ENCODE assay signal across 26 cellular contexts in genomic region chr20:39588148-39588757, GRCh38.
DNase-seq lines count a peak whose midpoint lies in the region; ATAC-seq and TF ChIP-seq lines count a peak whose summit lies in the region.
"Had no signal": no experiment of that assay in that cellular context is flagged by ENCODE, and none has a peak within 500 bp of the region (broad histone marks: within the 10 kb centered on the region; RNA-seq: fewer than 3 reads in every experiment).

No MANE protein-coding gene starts in this region.

- WGBS in SK-N-SH (ENCODE audit: low lambda C conversion rate), result 9% methylated on average over 5 of the region's 5 CpGs

- ATAC-seq in upper lobe of right lung, result peak; percentile 65
- ATAC-seq: activated CD4-positive, alpha-beta T cell treated with anti-CD3 and anti-CD28 coated beads for 36 hours; activated CD8-positive, alpha-beta T cell treated with anti-CD3 and anti-CD28 coated beads for 36 hours; body of pancreas had no signal

- TF ChIP-seq EP300 in SK-N-SH (IDR thresholded peaks at IDR 0.05; ENCODE audit: borderline replicate concordance in 1 of 2, low read depth in 1 of 2, low read length in 1 of 2), result no peak

- H3K27ac ChIP-seq in upper lobe of right lung, result no peak overlapping the region
- no peak overlapping the region for H3K27ac ChIP-seq in SK-N-SH (ENCODE audit: low read depth in 2 of 2, low read length in 1 of 2)
- H3K27ac ChIP-seq: body of pancreas, epithelial cell of prostate, GM23248, ovary, skin epidermis, suprapubic skin had no signal

- no peak overlapping the region for H3K4me2 ChIP-seq in SK-N-SH

- H3K36me3 ChIP-seq in upper lobe of right lung (no peaks in the 10 kb centered on the region), SK-N-SH (replicated peaks in 1 of 2; ENCODE audit: control insufficient read depth in 1 of 2, insufficient read depth in 2 of 2, low read length in 1 of 2) (no peaks in the 10 kb centered on the region)
- H3K36me3 ChIP-seq: ovary, suprapubic skin, upper lobe of left lung had no signal

- no peak overlapping the region for H3K9ac ChIP-seq in SK-N-SH
- H3K9ac ChIP-seq: GM23248 had no signal

- POLR2A ChIA-PET in GM10248 (lab: Yijun Ruan, JAX) (no interaction called here), SK-N-SH (lab: Yijun Ruan, JAX) (no interaction called here)

- H3K27me3 ChIP-seq in upper lobe of right lung, result no peaks in the 10 kb centered on the region
- H3K27me3 ChIP-seq in SK-N-SH (ENCODE audit: insufficient read depth), result no peaks in the 10 kb centered on the region
- H3K27me3 ChIP-seq: body of pancreas, ovary, suprapubic skin, upper lobe of left lung had no signal

- DNase-seq in NCI-H510A treated with DMSO at 0.1 percent for 48 hours (lab: John Stamatoyannopoulos, UW), result peak; percentile 57
- no peak for DNase-seq in NCI-H510A (lab: John Stamatoyannopoulos, UW)
- DNase-seq in NCI-H2029 treated with DMSO at 0.1 percent for 48 hours (lab: John Stamatoyannopoulos, UW), result peak; percentile 82
- peak; percentile 79 for DNase-seq in dermis blood vessel endothelial cell
- no peak for DNase-seq in upper lobe of right lung
- no peak for DNase-seq in activated CD8-positive, alpha-beta memory T cell treated with anti-CD3 and anti-CD28 coated beads for 24 hours
- no peak for DNase-seq in GM10248 (ENCODE audit: extremely low spot score)
- DNase-seq in SK-N-SH, result no peak
- DNase-seq: activated CD4-positive, alpha-beta T cell treated with anti-CD3 and anti-CD28 coated beads for 36 hours; activated CD8-positive, alpha-beta T cell treated with anti-CD3 and anti-CD28 coated beads for 36 hours; activated naive CD4-positive, alpha-beta T cell treated with anti-CD3 and anti-CD28 coated beads, Interleukin-2, amount 10 ng/mL, durations not matched to agents 7 days and 5 days; body of pancreas; GM23248; HFFc6; immature natural killer cell; left cardiac atrium; NCI-H187 treated with DMSO at 0.1 percent for 48 hours; NCI-H446 treated with DMSO at 0.1 percent for 48 hours; ovary; retina; SHP77 treated with DMSO at 0.1 percent for 48 hours; stimulated activated naive CD4-positive, alpha-beta T cell; upper lobe of left lung had no signal

- no peak for TF ChIP-seq RAD21 in SK-N-SH (IDR thresholded peaks at IDR 0.05; ENCODE audit: low read length)

- H3K4me3 ChIP-seq in upper lobe of right lung (no peak overlapping the region), SK-N-SH (ENCODE audit: low read depth in 2 of 2, low read length in 1 of 2) (no peak overlapping the region)
- H3K4me3 ChIP-seq: body of pancreas, GM23248, ovary, skin epidermis, suprapubic skin, upper lobe of left lung had no signal

- no peaks in the 10 kb centered on the region for H3K9me2 ChIP-seq in SK-N-SH

- H3K4me1 ChIP-seq in upper lobe of right lung (no peaks in the 10 kb centered on the region), SK-N-SH (ENCODE audit: control insufficient read depth in 1 of 2, insufficient read depth in 2 of 2, low read depth in 1 of 2, low read length in 1 of 2) (no peaks in the 10 kb centered on the region)
- H3K4me1 ChIP-seq: body of pancreas, upper lobe of left lung had no signal

- no peaks in the 10 kb centered on the region for H3F3A ChIP-seq in SK-N-SH (replicated peaks; ENCODE audit: insufficient read depth)

- H3K9me3 ChIP-seq in upper lobe of right lung (no peaks in the 10 kb centered on the region), SK-N-SH (no peaks in the 10 kb centered on the region)
- H3K9me3 ChIP-seq: body of pancreas, ovary, suprapubic skin, upper lobe of left lung had no signal

- no peaks in the 10 kb centered on the region for H3K79me2 ChIP-seq in SK-N-SH (ENCODE audit: insufficient read depth)

- intact Hi-C loops in upper lobe of right lung (cut with DNase I), result no loop called here

- no peaks in the 10 kb centered on the region for H4K20me1 ChIP-seq in SK-N-SH (ENCODE audit: insufficient read depth)

- CTCF ChIA-PET in GM10248 (lab: Yijun Ruan, JAX), result no interaction called here
- CTCF ChIA-PET in SK-N-SH (lab: Yijun Ruan, JAX), result interaction anchor here (0.7 to 2.0 kb wide), 4 partner anchors 10 to 96 kb away, joined by 3 to 4 read pairs (median 3); no protein-coding TSS in a partner anchor

- TF ChIP-seq CTCF in upper lobe of right lung (IDR thresholded peaks at IDR 0.05) (no peak), GM10248 (IDR thresholded peaks at IDR 0.05; ENCODE audit: control extremely low read depth, extremely low read depth, low read depth, missing control alignments) (no peak), SK-N-SH (IDR thresholded peaks at IDR 0.05) (no peak)

- H2AFZ ChIP-seq in SK-N-SH (ENCODE audit: low read depth), result no peak overlapping the region
- H2AFZ ChIP-seq: GM23248 had no signal

TF ChIP-seq in SK-N-SH, 30 proteins besides CTCF, POLR2A, EP300 and RAD21:
- no peak for TF ChIP-seq ELF1 (IDR thresholded peaks at IDR 0.05)
- no peak for TF ChIP-seq TAF1 (IDR thresholded peaks at IDR 0.05; ENCODE audit: borderline replicate concordance, low read depth, low read length)
- no peak for TF ChIP-seq MXI1 (IDR thresholded peaks at IDR 0.05; ENCODE audit: low read depth, low read length)
- no peak for TF ChIP-seq NRF1 (IDR thresholded peaks at IDR 0.05; ENCODE audit: low read depth, low read length)
TF ChIP-seq in SK-N-SH: peak in this region for 0.

Comparison
In these comparisons a context has a peak if more than half of its experiments do, and no peak if none do; other contexts are left out.
1. DNase-seq: peak in NCI-H510A treated with DMSO at 0.1 percent for 48 hours (single experiment), NCI-H2029 treated with DMSO at 0.1 percent for 48 hours (single experiment) and dermis blood vessel endothelial cell (single experiment); none in NCI-H510A (single experiment), upper lobe of right lung (single experiment), activated CD8-positive, alpha-beta memory T cell treated with anti-CD3 and anti-CD28 coated beads for 24 hours (single experiment), GM10248 (single experiment) and SK-N-SH (single experiment).